ENCODE assay signal across 23 cellular contexts in the genomic region with DNA sequence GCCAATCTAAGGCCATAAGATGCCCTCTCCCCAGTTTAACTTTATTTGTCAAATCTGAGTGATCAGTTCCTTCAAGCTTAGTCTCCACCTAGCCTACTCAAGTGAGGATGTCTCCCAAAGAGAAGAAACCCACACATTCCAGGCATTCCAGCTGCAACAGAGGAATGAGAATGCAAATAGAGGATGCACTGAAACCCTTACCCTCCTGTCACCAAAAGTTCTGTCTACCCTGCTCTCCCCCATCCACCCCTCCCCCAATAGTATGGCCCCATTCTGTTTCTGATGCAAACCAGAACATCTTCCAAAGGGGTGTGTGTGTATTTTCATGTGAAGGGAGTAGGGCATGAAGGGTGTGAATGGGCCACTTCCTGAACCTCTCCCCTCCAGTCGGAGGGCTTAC. TPM values are rescaled to one million over a fixed set of nuclear protein-coding genes. Genes with fewer than 3 reads are reported as not detected.
"Had no signal": no experiment of that assay in that cellular context is flagged by ENCODE, and none has a peak within 500 bp of the region (broad histone marks: within the 10 kb centered on the region; RNA-seq: fewer than 3 reads in every experiment).

No MANE protein-coding gene starts in this region.

- H3K4me1 ChIP-seq: neural progenitor cell had no signal

- FAIRE-seq: endometrium had no signal

- H3K9me3 Mint-ChIP-seq: activated CD4-positive, alpha-beta T cell treated with anti-CD3 and anti-CD28 coated beads, Interleukin-2, amount 10 ng/mL, durations not matched to agents 7 days and 5 days; activated naive CD4-positive, alpha-beta T cell treated with anti-CD3 and anti-CD28 coated beads for 36 hours; activated T-cell treated with anti-CD3 and anti-CD28 coated beads, Interleukin-2, amount 50 U/mL, for 24 hours; activated T-helper 2 cell treated with anti-CD3 and anti-CD28 coated beads, Interferon-gamma antibody, Interleukin-2, Interleukin-4, amounts not matched to agents 10 μg/mL and 5 μg/mL and 100 μg/mL, durations not matched to agents 14 hours and 24 hours and 36 hours; central memory CD8-positive, alpha-beta T cell had no signal

- H3K27ac ChIP-seq: coronary artery, gastroesophageal sphincter, left ventricle myocardium inferior, neural progenitor cell, tibial artery, vagina had no signal

- DNase-seq: activated CD4-positive, alpha-beta T cell treated with anti-CD3 and anti-CD28 coated beads, Interleukin-2, amount 10 ng/mL, durations not matched to agents 7 days and 5 days; activated CD8-positive, alpha-beta T cell treated with anti-CD3 and anti-CD28 coated beads, Interleukin-2, amount 10 ng/mL, durations not matched to agents 7 days and 5 days; activated naive CD4-positive, alpha-beta T cell treated with anti-CD3 and anti-CD28 coated beads for 36 hours; activated T-cell treated with anti-CD3 and anti-CD28 coated beads, Interleukin-2, amount 50 U/mL, for 24 hours; anterior cingulate cortex; left ventricle myocardium inferior; stimulated activated CD4-positive, alpha-beta T cell treated with anti-CD3 and anti-CD28 coated beads, Interleukin-2, amount 100 ng/mL, for 24 hours; stimulated activated naive CD8-positive, alpha-beta T cell treated with anti-CD3 and anti-CD28 coated beads, Interleukin-15, Interleukin-2, amounts not matched to agents 100 U/mL and 50 U/mL, for 24 hours; substantia nigra; T-helper 1 cell; T-helper 9 cell; tibial artery had no signal

- H3K36me3 Mint-ChIP-seq: neural progenitor cell had no signal

- H3K27me3 Mint-ChIP-seq: activated CD4-positive, alpha-beta T cell treated with anti-CD3 and anti-CD28 coated beads, Interleukin-2, amount 10 ng/mL, durations not matched to agents 7 days and 5 days; activated T-cell treated with anti-CD3 and anti-CD28 coated beads, Interleukin-2, amount 50 U/mL, for 24 hours; central memory CD8-positive, alpha-beta T cell; progenitor cell of endocrine pancreas had no signal

- H2AFZ ChIP-seq: neural progenitor cell had no signal

- H3K4me2 ChIP-seq: neural progenitor cell had no signal

- H3K27me3 ChIP-seq: gastroesophageal sphincter, tibial artery, vagina had no signal

- H3K4me3 ChIP-seq: coronary artery, gastroesophageal sphincter, left ventricle myocardium inferior, neural progenitor cell, tibial artery, vagina had no signal

- H3K36me3 ChIP-seq: gastroesophageal sphincter, left ventricle myocardium inferior, neural progenitor cell, tibial artery, vagina had no signal

- H3K9me3 ChIP-seq: gastroesophageal sphincter, left ventricle myocardium inferior, tibial artery, vagina had no signal

- H3K27ac Mint-ChIP-seq: activated CD4-positive, alpha-beta T cell treated with anti-CD3 and anti-CD28 coated beads, Interleukin-2, amount 10 ng/mL, durations not matched to agents 7 days and 5 days; activated CD8-positive, alpha-beta T cell treated with anti-CD3 and anti-CD28 coated beads, Interleukin-2, amount 10 ng/mL, durations not matched to agents 7 days and 5 days; activated naive CD4-positive, alpha-beta T cell treated with anti-CD3 and anti-CD28 coated beads for 36 hours; activated T-cell treated with anti-CD3 and anti-CD28 coated beads, Interleukin-2, amount 50 U/mL, for 24 hours; activated T-helper 2 cell treated with anti-CD3 and anti-CD28 coated beads, Interferon-gamma antibody, Interleukin-2, Interleukin-4, amounts not matched to agents 10 μg/mL and 5 μg/mL and 100 μg/mL, durations not matched to agents 14 hours and 24 hours and 36 hours; neural progenitor cell; progenitor cell of endocrine pancreas had no signal

- ATAC-seq: activated CD8-positive, alpha-beta T cell treated with anti-CD3 and anti-CD28 coated beads, Interleukin-2, amount 10 ng/mL, durations not matched to agents 7 days and 5 days; gastroesophageal sphincter; stimulated activated naive CD8-positive, alpha-beta T cell treated with anti-CD3 and anti-CD28 coated beads, Interleukin-15, Interleukin-2, amounts not matched to agents 100 U/mL and 50 U/mL, for 24 hours had no signal

- H3K4me3 Mint-ChIP-seq: activated CD4-positive, alpha-beta T cell treated with anti-CD3 and anti-CD28 coated beads, Interleukin-2, amount 10 ng/mL, durations not matched to agents 7 days and 5 days; activated CD8-positive, alpha-beta T cell treated with anti-CD3 and anti-CD28 coated beads, Interleukin-2, amount 10 ng/mL, durations not matched to agents 7 days and 5 days; activated naive CD4-positive, alpha-beta T cell treated with anti-CD3 and anti-CD28 coated beads for 36 hours; activated T-cell treated with anti-CD3 and anti-CD28 coated beads, Interleukin-2, amount 50 U/mL, for 24 hours; central memory CD8-positive, alpha-beta T cell had no signal

- H3K9ac ChIP-seq: neural progenitor cell had no signal

RNA-seq across cellular contexts. Expression of a gene that starts 18.4 kb away (rescaled TPM):
- total RNA-seq: activated naive CD4-positive, alpha-beta T cell treated with anti-CD3 and anti-CD28 coated beads for 36 hours; activated T-helper 2 cell treated with anti-CD3 and anti-CD28 coated beads, Interferon-gamma antibody, Interleukin-2, Interleukin-4, amounts not matched to agents 10 μg/mL and 5 μg/mL and 100 μg/mL, durations not matched to agents 14 hours and 24 hours and 36 hours; kidney epithelial cell; osteoblast; progenitor cell of endocrine pancreas; skeletal muscle tissue; vagina had no signal

RNA-seq across cellular contexts. Expression of a gene that starts 42.9 kb away (rescaled TPM):
- total RNA-seq: progenitor cell of endocrine pancreas had no signal
